ENCODE assay signal across 11 cellular contexts in the genomic region with DNA sequence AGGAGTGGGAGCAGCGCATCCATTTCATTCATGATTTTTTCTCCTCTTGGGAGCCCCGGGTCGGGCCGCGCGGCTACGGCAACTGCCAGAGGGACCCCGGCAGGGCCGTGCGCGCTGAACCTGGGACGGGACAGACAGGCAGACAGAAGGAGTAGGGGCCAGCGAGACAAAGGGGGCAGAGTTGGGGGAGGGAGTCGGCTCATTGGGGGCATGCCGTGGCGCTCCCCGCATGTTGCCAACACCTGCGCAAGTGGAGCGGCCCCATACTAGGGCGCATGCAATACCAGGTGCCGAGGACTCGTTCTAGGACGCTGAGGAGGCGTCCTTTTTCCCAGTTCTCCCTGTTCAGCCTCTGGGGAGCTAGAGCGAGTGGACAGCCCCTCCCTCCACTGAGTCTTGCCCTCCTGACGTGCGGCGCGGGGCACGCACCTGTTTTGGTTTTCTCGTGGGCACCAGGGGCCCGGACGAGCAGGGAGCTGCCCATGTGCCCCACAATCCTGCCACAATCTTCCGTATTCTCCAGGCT. TPM values are rescaled to one million over a fixed set of nuclear protein-coding genes. Genes with fewer than 3 reads are reported as not detected.
DNase-seq lines count a peak whose midpoint lies in the region; ATAC-seq, FAIRE-seq and TF ChIP-seq lines count a peak whose summit lies in the region.
"Had no signal": no experiment of that assay in that cellular context is flagged by ENCODE, and none has a peak within 500 bp of the region (broad histone marks: within the 10 kb centered on the region; RNA-seq: fewer than 3 reads in every experiment).

No MANE protein-coding gene starts in this region.

- peaks cover 2% of the 10 kb centered on the region for H3K4me1 Mint-ChIP-seq in activated naive CD4-positive, alpha-beta T cell treated with anti-CD3 and anti-CD28 coated beads for 36 hours (ENCODE audit: low read depth)
- H3K4me1 Mint-ChIP-seq in astrocyte (ENCODE audit: low read depth, unreplicated experiment): no peaks in the 10 kb centered on the region

- H2AK5ac ChIP-seq in mesenchymal stem cell (ENCODE audit: low read length, severe bottlenecking): no peak overlapping the region

- 2% methylated on average over 34 of the region's 34 CpGs for WGBS in mesenchymal stem cell
- WGBS in testis, 2 donors: 0 to 1% methylated on average over 22 to 32 of the region's 34 CpGs

- no peaks in the 10 kb centered on the region for H3K4me1 ChIP-seq in astrocyte (ENCODE audit: insufficient read depth, low read length)
- H3K4me1 ChIP-seq in mesenchymal stem cell (ENCODE audit: control insufficient read depth, insufficient read depth, low read depth, low read length): peaks cover 12% of the 10 kb centered on the region
- no peaks in the 10 kb centered on the region for H3K4me1 ChIP-seq in testis

- H3K23ac ChIP-seq in mesenchymal stem cell (ENCODE audit: low read length in 2 of 2): no peak overlapping the region

- CTCF ChIA-PET in activated naive CD4-positive, alpha-beta T cell treated with anti-CD3 and anti-CD28 coated beads for 36 hours (lab: Charles Lee): interaction anchor here (1.4 kb wide), 1 partner anchor 17 kb away, joined by 4 read pairs; no protein-coding TSS in a partner anchor
- CTCF ChIA-PET in GM10248 (lab: Yijun Ruan, JAX): interaction anchor here (1.1 kb wide), 1 partner anchor 13 kb away, joined by 3 read pairs; no protein-coding TSS in a partner anchor

- no peak overlapping the region for H2BK120ac ChIP-seq in mesenchymal stem cell (ENCODE audit: low read depth, low read length)

- H3K27ac Mint-ChIP-seq in activated naive CD4-positive, alpha-beta T cell treated with anti-CD3 and anti-CD28 coated beads for 36 hours: no peak overlapping the region
- H3K27ac Mint-ChIP-seq in astrocyte (ENCODE audit: unreplicated experiment): no peak overlapping the region

- H3K27me3 ChIP-seq in astrocyte (ENCODE audit: insufficient read depth, low read length) (peaks cover 54% of the 10 kb centered on the region), mesenchymal stem cell (ENCODE audit: control insufficient read depth in 1 of 2, insufficient read depth in 1 of 2, low read length in 2 of 2) (peaks cover 77 to 92% of the 10 kb centered on the region in 2 experiments), testis (no peaks in the 10 kb centered on the region)

- ATAC-seq in HG02798 (IDR thresholded peaks at IDR 0.05; ENCODE audit: poor library complexity, unreplicated experiment): no peak
- ATAC-seq in GM18907 (IDR thresholded peaks at IDR 0.05; ENCODE audit: unreplicated experiment): no peak

- H3K27me3 Mint-ChIP-seq in activated naive CD4-positive, alpha-beta T cell treated with anti-CD3 and anti-CD28 coated beads for 36 hours (ENCODE audit: low read depth): peaks cover 43% of the 10 kb centered on the region
- H3K27me3 Mint-ChIP-seq in astrocyte (ENCODE audit: low read depth, unreplicated experiment): peaks cover 67% of the 10 kb centered on the region

- no peak for DNase-seq in activated naive CD4-positive, alpha-beta T cell treated with anti-CD3 and anti-CD28 coated beads for 36 hours
- no peak for DNase-seq in activated naive CD4-positive, alpha-beta T cell treated with anti-CD3 and anti-CD28 coated beads, Interleukin-2, amount 50 U/mL, for 16 hours
- no peak for DNase-seq in astrocyte (ENCODE audit: low read depth)
- DNase-seq in mesenchymal stem cell: no peak
- DNase-seq in testis: no peak
- no peak for DNase-seq in GM10248 (ENCODE audit: extremely low spot score)
- DNase-seq: activated CD4-positive, alpha-beta T cell treated with anti-CD3 and anti-CD28 coated beads for 4 hours; NCI-H226; stimulated activated CD4-positive, alpha-beta T cell treated with anti-CD3 and anti-CD28 coated beads, Interleukin-2, amount 100 ng/mL, for 24 hours had no signal

- POLR2A ChIA-PET in GM10248 (lab: Yijun Ruan, JAX): no interaction called here

- H3K9me3 ChIP-seq in astrocyte (ENCODE audit: insufficient read depth, low read depth, low read length) (no peaks in the 10 kb centered on the region), mesenchymal stem cell (ENCODE audit: control insufficient read depth, low read length) (no peaks in the 10 kb centered on the region), testis (no peaks in the 10 kb centered on the region)

- peak overlapping the region; percentile 76 for H3K4me2 ChIP-seq in astrocyte (ENCODE audit: low read length)
- H3K4me2 ChIP-seq in mesenchymal stem cell (ENCODE audit: low read length, poor library complexity, severe bottlenecking): peak overlapping the region; percentile 36

- H3K79me1 ChIP-seq in mesenchymal stem cell (replicated peaks; ENCODE audit: low read length, poor library complexity, severe bottlenecking): no peaks in the 10 kb centered on the region

- H4K20me1 ChIP-seq in astrocyte (ENCODE audit: insufficient read depth, low read length): no peaks in the 10 kb centered on the region

- no peak for FAIRE-seq in astrocyte (lab: Jason Lieb, UNC)

- H3K18ac ChIP-seq in mesenchymal stem cell (ENCODE audit: low read depth in 1 of 2, low read length in 2 of 2): no peak overlapping the region

- no peak overlapping the region for H2BK12ac ChIP-seq in mesenchymal stem cell (ENCODE audit: low read length in 2 of 2)

- no peak overlapping the region for H2BK15ac ChIP-seq in mesenchymal stem cell (ENCODE audit: low read depth, poor library complexity, severe bottlenecking)

- no peaks in the 10 kb centered on the region for H3K9me3 Mint-ChIP-seq in activated naive CD4-positive, alpha-beta T cell treated with anti-CD3 and anti-CD28 coated beads for 36 hours
- H3K9me3 Mint-ChIP-seq in astrocyte (ENCODE audit: unreplicated experiment): no peaks in the 10 kb centered on the region

- H3K4me3 Mint-ChIP-seq in activated naive CD4-positive, alpha-beta T cell treated with anti-CD3 and anti-CD28 coated beads for 36 hours: peak overlapping the region; percentile 14
- H3K4me3 Mint-ChIP-seq in astrocyte (ENCODE audit: unreplicated experiment): peak overlapping the region; percentile 83

- H4K91ac ChIP-seq in mesenchymal stem cell (ENCODE audit: low read length): no peak overlapping the region

- H3K14ac ChIP-seq in mesenchymal stem cell (ENCODE audit: low read length in 2 of 2): no peak overlapping the region

- intact Hi-C loops in activated naive CD4-positive, alpha-beta T cell treated with anti-CD3 and anti-CD28 coated beads for 36 hours (cut with micrococcal nuclease): no loop called here
- intact Hi-C loops in testis (cut with DNase I; ENCODE audit: low total_unique reads): no loop called here

- no peaks in the 10 kb centered on the region for H3K36me3 Mint-ChIP-seq in activated naive CD4-positive, alpha-beta T cell treated with anti-CD3 and anti-CD28 coated beads for 36 hours (ENCODE audit: low read depth)
- no peaks in the 10 kb centered on the region for H3K36me3 Mint-ChIP-seq in astrocyte (ENCODE audit: low read depth, unreplicated experiment)

- H3K4ac ChIP-seq in mesenchymal stem cell (ENCODE audit: low read depth in 1 of 2, low read length in 2 of 2): no peak overlapping the region

- no peak overlapping the region for H3K27ac ChIP-seq in astrocyte (ENCODE audit: low read depth, low read length)
- no peak overlapping the region for H3K27ac ChIP-seq in mesenchymal stem cell (ENCODE audit: low read length, poor library complexity, severe bottlenecking)
- peak overlapping the region; percentile 11 to 30 for H3K27ac ChIP-seq in testis

- no peak overlapping the region for H2BK5ac ChIP-seq in mesenchymal stem cell (ENCODE audit: low read depth, low read length, poor library complexity, severe bottlenecking)

- H3K36me3 ChIP-seq in astrocyte (ENCODE audit: insufficient read depth, low read length) (no peaks in the 10 kb centered on the region), mesenchymal stem cell (ENCODE audit: control insufficient read depth in 1 of 2, insufficient read depth in 2 of 2, low read depth in 1 of 2, low read length in 2 of 2) (no peaks in the 10 kb centered on the region), testis (ENCODE audit: low read depth, missing control alignments) (no peaks in the 10 kb centered on the region)

- no peak overlapping the region for H2AFZ ChIP-seq in astrocyte (ENCODE audit: low read depth, low read length)
- H2AFZ ChIP-seq in mesenchymal stem cell (ENCODE audit: low read depth, low read length): no peak overlapping the region

- no peak overlapping the region for H3K4me3 ChIP-seq in astrocyte (ENCODE audit: insufficient read depth, low read depth, low read length)
- peak overlapping the region in 1 of 2 experiments; percentile 67 for H3K4me3 ChIP-seq in mesenchymal stem cell (ENCODE audit: insufficient read depth in 1 of 2, low read depth in 1 of 2, low read length in 2 of 2)
- H3K4me3 ChIP-seq in testis: peak overlapping the region; percentile 44 to 66

- no peak overlapping the region for H3K9ac ChIP-seq in astrocyte (ENCODE audit: low read length)
- no peak overlapping the region for H3K9ac ChIP-seq in mesenchymal stem cell (ENCODE audit: low read length)

- no peak overlapping the region for H4K8ac ChIP-seq in mesenchymal stem cell (ENCODE audit: low read length)

- TF ChIP-seq CTCF in astrocyte (IDR thresholded peaks at IDR 0.05; ENCODE audit: insufficient read depth, low read depth, low read length): no peak
- TF ChIP-seq CTCF in testis (IDR thresholded peaks at IDR 0.05): no peak
- no peak for TF ChIP-seq CTCF in GM10248 (IDR thresholded peaks at IDR 0.05; ENCODE audit: control extremely low read depth, extremely low read depth, low read depth, missing control alignments)

- TF ChIP-seq POLR2A in testis (IDR thresholded peaks at IDR 0.05): no peak

- H3K79me2 ChIP-seq in astrocyte (ENCODE audit: insufficient read depth, low read length): no peaks in the 10 kb centered on the region

RNA-seq across cellular contexts. Expression of a gene that starts 0.5 kb away (rescaled TPM):
- total RNA-seq in activated naive CD4-positive, alpha-beta T cell treated with anti-CD3 and anti-CD28 coated beads for 36 hours: not detected
- total RNA-seq in astrocyte (0.07 TPM in 1 of 2 replicates, not detected in the other), testis (10 to 100 TPM in 1 of 2 donors, 1 to 10 TPM in 1; 7.8 to 10.2 TPM)
- polyA plus RNA-seq in mesenchymal stem cell (2013, experiment 1 of 2): not detected
- not detected for polyA plus RNA-seq in mesenchymal stem cell (2013, experiment 2 of 2)
- polyA plus RNA-seq in testis (ENCODE audit: insufficient read depth, low read depth, low replicate concordance): 4.4 TPM

Comparison
In these comparisons a context has a peak if more than half of its experiments do, and no peak if none do; other contexts are left out.
1. H3K27ac ChIP-seq: peak in testis (2 of 2); none in astrocyte (single experiment) and mesenchymal stem cell (single experiment).